ENCODE assay signal across 1 cellular context in genomic region chr12:81077686-81078441, GRCh38.
TF ChIP-seq lines count a peak whose summit lies in the region.

Gene ACSS3 (plus strand): TSS chr12:81078079. CDS start chr12:81078121, 42 bp downstream.

TF ChIP-seq in H1, 55 proteins besides CTCF, POLR2A, EP300 and RAD21 (continued from another document):
- TF ChIP-seq ZNF274 (IDR thresholded peaks at IDR 0.05; ENCODE audit: borderline replicate concordance, extremely low read depth, low read length) (no peak), ASH2L (IDR thresholded peaks at IDR 0.05; ENCODE audit: low read length) (peak; percentile 93), TAF7 (optimal IDR thresholded peaks at IDR 0.05; ENCODE audit: borderline replicate concordance, low read depth, low read length) (no peak), BCL11A (IDR thresholded peaks at IDR 0.05; ENCODE audit: low read depth in 2 of 2, low read length in 2 of 2) (no peak), HDAC2 (IDR thresholded peaks at IDR 0.05; ENCODE audit: borderline replicate concordance in 1 of 2, low read depth in 2 of 2, low read length in 2 of 2) (0 out of 4 replicates have a peak, but pooled peaks of 1 of the 2 experiments have one; percentile 20)
